In genomic region chr17:28391401-28391800, GRCh38 we compare ENCODE assay signal across 32 cellular contexts. TPM values are rescaled to one million over a fixed set of nuclear protein-coding genes. Genes with fewer than 3 reads are reported as not detected.
"Had no signal": no experiment of that assay in that cellular context is flagged by ENCODE, and none has a peak within 500 bp of the region (broad histone marks: within the 10 kb centered on the region; RNA-seq: fewer than 3 reads in every experiment).

No MANE protein-coding gene starts in this region.

- DNase-seq: activated CD4-positive, alpha-beta T cell treated with anti-CD3 and anti-CD28 coated beads for 36 hours; activated CD4-positive, alpha-beta T cell treated with anti-CD3 and anti-CD28 coated beads, Interleukin-2, amount 10 ng/mL, durations not matched to agents 7 days and 5 days; activated CD4-positive, alpha-beta T cell treated with anti-CD3 and anti-CD28 coated beads, Interleukin-2, amount 50 U/mL, for 48 hours; activated CD8-positive, alpha-beta T cell treated with anti-CD3 and anti-CD28 coated beads, Interleukin-2, amount 10 ng/mL, durations not matched to agents 7 days and 5 days; activated gamma-delta T cell treated with Interleukin-2 at 50 U/mL for 16 hours; activated naive CD4-positive, alpha-beta T cell treated with anti-CD3 and anti-CD28 coated beads for 36 hours; activated T-cell treated with anti-CD3 and anti-CD28 coated beads, Interleukin-2, amount 50 U/mL, for 4 hours; adrenal gland; body of pancreas; MM.1S; MV-4-11; NCI-H1092; NCI-H1436 treated with DMSO at 0.1 percent for 48 hours; NCI-H1694 treated with DMSO at 0.1 percent for 48 hours; NCI-H2029; NCI-H345; NCI-H524 treated with DMSO at 0.1 percent for 48 hours; NCI-H748 treated with DMSO at 0.1 percent for 48 hours; NK-92 treated with Interleukin-12 subunit alpha and Interleukin-12 subunit beta, amount 100 ng/mL, for 24 hours; PC-9; Right ventricle myocardium superior had no signal

- H3K4me1 Mint-ChIP-seq: activated CD4-positive, alpha-beta T cell treated with anti-CD3 and anti-CD28 coated beads for 36 hours; activated CD4-positive, alpha-beta T cell treated with anti-CD3 and anti-CD28 coated beads, Interleukin-2, amount 10 ng/mL, durations not matched to agents 7 days and 5 days had no signal

- H3K9me3 Mint-ChIP-seq: activated CD4-positive, alpha-beta T cell treated with anti-CD3 and anti-CD28 coated beads, Interleukin-2, amount 10 ng/mL, durations not matched to agents 7 days and 5 days; activated naive CD4-positive, alpha-beta T cell treated with anti-CD3 and anti-CD28 coated beads for 36 hours; activated naive CD4-positive, alpha-beta T cell treated with anti-CD3 and anti-CD28 coated beads, Interleukin-2, amount 50 U/mL, for 72 hours; activated T-cell treated with anti-CD3 and anti-CD28 coated beads, Interleukin-2, amount 50 U/mL, for 4 hours; activated T-helper 1 cell treated with anti-CD3 and anti-CD28 coated beads, Interleukin-12 subunit alpha, Interleukin-12 subunit beta, Interleukin-2, Interleukin-4 antibody, amounts not matched to agents 30 ng/mL and 10 ng/mL and 1 ng/mL, durations not matched to agents 14 hours and 24 hours and 36 hours; T-helper 1 cell treated with Interleukin-12 subunit alpha and Interleukin-12 subunit beta and Interleukin-4 antibody, amounts not matched to agents 30 μg/mL and 1 μg/mL, for 36 hours; T-helper 2 cell treated with Interferon-gamma antibody and Interleukin-4, amounts not matched to agents 5 μg/mL and 100 μg/mL, for 36 hours; WTC11 had no signal

- H3K27me3 Mint-ChIP-seq: activated CD4-positive, alpha-beta T cell treated with anti-CD3 and anti-CD28 coated beads for 36 hours; activated CD4-positive, alpha-beta T cell treated with anti-CD3 and anti-CD28 coated beads, Interleukin-2, amount 10 ng/mL, durations not matched to agents 7 days and 5 days had no signal

- H3K36me3 ChIP-seq: breast epithelium had no signal

- H3K9me3 ChIP-seq: adrenal gland, body of pancreas, breast epithelium had no signal

- H3K4me3 ChIP-seq: adrenal gland, body of pancreas, breast epithelium, PC-9, SK-N-MC had no signal

- H3K27me3 ChIP-seq: adrenal gland, body of pancreas, breast epithelium had no signal

- H3K4me1 ChIP-seq: breast epithelium had no signal

- H3K27ac Mint-ChIP-seq: activated CD4-positive, alpha-beta T cell treated with anti-CD3 and anti-CD28 coated beads for 36 hours; activated CD4-positive, alpha-beta T cell treated with anti-CD3 and anti-CD28 coated beads, Interleukin-2, amount 10 ng/mL, durations not matched to agents 7 days and 5 days; activated CD8-positive, alpha-beta T cell treated with anti-CD3 and anti-CD28 coated beads, Interleukin-2, amount 10 ng/mL, durations not matched to agents 7 days and 5 days; activated naive CD4-positive, alpha-beta T cell treated with anti-CD3 and anti-CD28 coated beads for 36 hours; activated T-helper 1 cell treated with anti-CD3 and anti-CD28 coated beads, Interleukin-12 subunit alpha, Interleukin-12 subunit beta, Interleukin-2, Interleukin-4 antibody, amounts not matched to agents 30 ng/mL and 10 ng/mL and 1 ng/mL, durations not matched to agents 14 hours and 24 hours and 36 hours; T-helper 1 cell treated with Interleukin-12 subunit alpha and Interleukin-12 subunit beta and Interleukin-4 antibody, amounts not matched to agents 30 μg/mL and 1 μg/mL, for 36 hours; T-helper 2 cell treated with Interferon-gamma antibody and Interleukin-4, amounts not matched to agents 5 μg/mL and 100 μg/mL, for 36 hours; WTC11 had no signal

- H3K4me3 Mint-ChIP-seq: activated CD4-positive, alpha-beta T cell treated with anti-CD3 and anti-CD28 coated beads for 36 hours; activated CD4-positive, alpha-beta T cell treated with anti-CD3 and anti-CD28 coated beads, Interleukin-2, amount 10 ng/mL, durations not matched to agents 7 days and 5 days; activated CD8-positive, alpha-beta T cell treated with anti-CD3 and anti-CD28 coated beads, Interleukin-2, amount 10 ng/mL, durations not matched to agents 7 days and 5 days; activated naive CD4-positive, alpha-beta T cell treated with anti-CD3 and anti-CD28 coated beads for 36 hours; activated T-cell treated with anti-CD3 and anti-CD28 coated beads, Interleukin-2, amount 50 U/mL, for 4 hours; activated T-helper 1 cell treated with anti-CD3 and anti-CD28 coated beads, Interleukin-12 subunit alpha, Interleukin-12 subunit beta, Interleukin-2, Interleukin-4 antibody, amounts not matched to agents 30 ng/mL and 10 ng/mL and 1 ng/mL, durations not matched to agents 14 hours and 24 hours and 36 hours; T-helper 1 cell treated with Interleukin-12 subunit alpha and Interleukin-12 subunit beta and Interleukin-4 antibody, amounts not matched to agents 30 μg/mL and 1 μg/mL, for 36 hours; T-helper 2 cell treated with Interferon-gamma antibody and Interleukin-4, amounts not matched to agents 5 μg/mL and 100 μg/mL, for 36 hours; WTC11 had no signal

RNA-seq across cellular contexts. Expression of gene VTN, which starts 21.3 kb away (rescaled TPM):
- total RNA-seq: activated CD8-positive, alpha-beta T cell treated with anti-CD3 and anti-CD28 coated beads, Interleukin-2, amount 10 ng/mL, durations not matched to agents 7 days and 5 days; activated naive CD4-positive, alpha-beta T cell treated with anti-CD3 and anti-CD28 coated beads for 36 hours; PC-9 had no signal

RNA-seq across cellular contexts. Expression of gene SEBOX, which starts 26.4 kb away (rescaled TPM):
- total RNA-seq: activated CD4-positive, alpha-beta T cell treated with anti-CD3 and anti-CD28 coated beads for 36 hours; activated CD4-positive, alpha-beta T cell treated with anti-CD3 and anti-CD28 coated beads, Interleukin-2, amount 10 ng/mL, durations not matched to agents 7 days and 5 days; activated CD8-positive, alpha-beta T cell treated with anti-CD3 and anti-CD28 coated beads, Interleukin-2, amount 10 ng/mL, durations not matched to agents 7 days and 5 days; activated naive CD4-positive, alpha-beta T cell treated with anti-CD3 and anti-CD28 coated beads for 36 hours; activated naive CD4-positive, alpha-beta T cell treated with anti-CD3 and anti-CD28 coated beads, Interleukin-2, amount 50 U/mL, for 72 hours; activated T-cell treated with anti-CD3 and anti-CD28 coated beads, Interleukin-2, amount 50 U/mL, for 4 hours; activated T-helper 1 cell treated with anti-CD3 and anti-CD28 coated beads, Interleukin-12 subunit alpha, Interleukin-12 subunit beta, Interleukin-2, Interleukin-4 antibody, amounts not matched to agents 30 ng/mL and 10 ng/mL and 1 ng/mL, durations not matched to agents 14 hours and 24 hours and 36 hours; adrenal gland; astrocyte; body of pancreas; breast epithelium; cardiac septum; LHCN-M2; NCI-H460; PC-9; Right ventricle myocardium superior; WTC11 had no signal
- polyA plus RNA-seq: adrenal gland had no signal
